ENCODE assay signal across 8 cellular contexts in genomic region chr4:25029479-25030282, GRCh38. TPM values are rescaled to one million over a fixed set of nuclear protein-coding genes. Genes with fewer than 3 reads are reported as not detected.
DNase-seq lines count a peak whose midpoint lies in the region; ATAC-seq and TF ChIP-seq lines count a peak whose summit lies in the region.

No MANE protein-coding gene starts in this region.

- ATAC-seq in PC-3, result no peak
- ATAC-seq in GM18498 (IDR thresholded peaks at IDR 0.05; ENCODE audit: unreplicated experiment), result no peak
- no peak for ATAC-seq in GM19463 (IDR thresholded peaks at IDR 0.05; ENCODE audit: unreplicated experiment)
- no peak for ATAC-seq in GM21786 (IDR thresholded peaks at IDR 0.05; ENCODE audit: unreplicated experiment)
- no peak for ATAC-seq in HG02981 (IDR thresholded peaks at IDR 0.05; ENCODE audit: unreplicated experiment)

- BruUV-seq in PC-3 (replicated peaks; lab: Mats Ljungman, UMichigan), result no TSS peak

- peak overlapping the region; percentile 43; the same call in 1 of the 2 replicates for H3K4me3 ChIP-seq in PC-3 (ENCODE audit: low read length)
- H3K4me3 ChIP-seq in skeletal muscle tissue (ENCODE audit: low read length in 3 of 3), result peak overlapping the region; percentile 28 to 45 (median 30)

- in situ Hi-C loops in GM13977 (cut with MboI; ENCODE audit: low pct_unique_long_range_greater_than_20kb, low sequenced_read_pairs, unreplicated experiment), result no loop called here

- TF ChIP-seq CTCF in GM13977 (IDR thresholded peaks at IDR 0.05; ENCODE audit: extremely low read depth, insufficient read depth, missing control alignments) (no peak), PC-3 (conservative IDR thresholded peaks at IDR 0.05; ENCODE audit: low read depth, low read length) (no peak)

- H3F3A ChIP-seq in PC-3 (ENCODE audit: low read length, unreplicated experiment), result no peaks in the 10 kb centered on the region

- no peak overlapping the region for H3K9ac ChIP-seq in PC-3 (ENCODE audit: low read length)
- no peak overlapping the region for H3K9ac ChIP-seq in skeletal muscle tissue (ENCODE audit: low read depth in 1 of 3, low read length in 3 of 3)

- H3K9me3 ChIP-seq in PC-3 (ENCODE audit: low read length) (no peaks in the 10 kb centered on the region), skeletal muscle tissue (ENCODE audit: control insufficient read depth in 3 of 3, low read length in 3 of 3) (no peaks in the 10 kb centered on the region)

- H3K4me3 Mint-ChIP-seq in immature natural killer cell, result peak overlapping the region in 4 of 5 donors; percentile 11 to 38 (median 26)

- H3K36me3 ChIP-seq in PC-3 (ENCODE audit: low read depth, low read length), result no peaks in the 10 kb centered on the region
- H3K36me3 ChIP-seq in skeletal muscle tissue (ENCODE audit: control insufficient read depth in 3 of 3, insufficient read depth in 3 of 3, low read length in 3 of 3), result no peaks in the 10 kb centered on the region

- peaks cover 7 to 36% (median 22%) of the 10 kb centered on the region in 3 donors for H3K27me3 Mint-ChIP-seq in immature natural killer cell (ENCODE audit: low read depth in 3 of 3)

- POLR2A ChIA-PET in PC-3 (lab: Charles Lee; ENCODE audit: unreplicated experiment), result no interaction called here

- peaks cover 26% of the 10 kb centered on the region for H3K27me3 ChIP-seq in PC-3 (ENCODE audit: low read length)
- peaks cover 17 to 39% (median 31%) of the 10 kb centered on the region in 3 donors for H3K27me3 ChIP-seq in skeletal muscle tissue (ENCODE audit: control insufficient read depth in 3 of 3, insufficient read depth in 3 of 3, low read length in 3 of 3)

- CTCF ChIA-PET in PC-3 (lab: Charles Lee), result no interaction called here

- no peaks in the 10 kb centered on the region for H4K20me1 ChIP-seq in PC-3 (ENCODE audit: low read length)

- no peaks in the 10 kb centered on the region for H3K79me2 ChIP-seq in PC-3 (ENCODE audit: low read length)

- intact Hi-C loops in PC-3 (cut with micrococcal nuclease), result no loop called here

- H3K4me1 Mint-ChIP-seq in immature natural killer cell, result peaks cover 0 to 3% of the 10 kb centered on the region in 2 donors

- H3K36me3 Mint-ChIP-seq in immature natural killer cell, result no peaks in the 10 kb centered on the region

- no peaks in the 10 kb centered on the region for H3K9me2 ChIP-seq in PC-3 (replicated peaks; ENCODE audit: low read length)

- peaks cover 0 to 4% (median 2%) of the 10 kb centered on the region in 6 donors for H3K9me3 Mint-ChIP-seq in immature natural killer cell

- H3K27ac ChIP-seq in PC-3 (ENCODE audit: low read length) (no peak overlapping the region), skeletal muscle tissue (ENCODE audit: low read depth, low read length) (no peak overlapping the region)

- no peaks in the 10 kb centered on the region for H3K4me1 ChIP-seq in PC-3 (ENCODE audit: insufficient read depth, low read length)
- H3K4me1 ChIP-seq in skeletal muscle tissue (ENCODE audit: control insufficient read depth in 3 of 3, insufficient read depth in 3 of 3, low read length in 3 of 3), result peaks cover 5 to 12% (median 5%) of the 10 kb centered on the region in 3 donors

- no peak overlapping the region for H2AFZ ChIP-seq in PC-3 (ENCODE audit: low read length)

- H3K27ac Mint-ChIP-seq in immature natural killer cell, result no peak overlapping the region

- peak overlapping the region; percentile 64 for H3K4me2 ChIP-seq in PC-3 (ENCODE audit: low read length)

- DNase-seq in GM13977 (ENCODE audit: low spot score), result peak; percentile 17
- DNase-seq in PC-3, result no peak
- DNase-seq in immature natural killer cell, result no peak

RNA-seq across cellular contexts. Expression of gene LGI2, which starts 1.1 kb away (rescaled TPM):
- total RNA-seq in PC-3 (2014; rRNA removed) (0.18 and 3.4 TPM in 2 replicates), skeletal muscle tissue (1.6 TPM)
- not detected for polyA plus RNA-seq in immature natural killer cell
